In the genomic region with DNA sequence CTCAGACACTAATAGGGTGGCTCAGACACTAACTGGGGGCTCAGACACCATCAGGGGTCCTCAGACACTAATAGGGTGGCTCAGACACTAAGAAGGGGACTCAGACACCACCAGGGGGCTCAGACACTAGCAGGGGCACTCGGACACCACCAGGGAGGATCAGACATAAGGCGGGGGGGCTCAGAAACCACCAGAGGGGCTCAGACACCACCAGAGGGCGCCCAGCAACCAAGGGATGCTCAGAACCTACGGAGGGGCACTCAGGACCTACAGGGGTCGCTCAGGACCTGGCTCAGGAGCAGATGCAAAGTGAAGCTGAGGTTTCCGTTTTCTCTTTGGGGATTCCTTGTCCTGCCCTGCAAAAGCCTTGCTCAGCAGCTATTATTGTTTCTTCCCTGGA, we compare ENCODE assay signal across 9 cellular contexts.
DNase-seq lines count a peak whose midpoint lies in the region; ATAC-seq, FAIRE-seq and TF ChIP-seq lines count a peak whose summit lies in the region.
"Had no signal": no experiment of that assay in that cellular context is flagged by ENCODE, and none has a peak within 500 bp of the region (broad histone marks: within the 10 kb centered on the region; RNA-seq: fewer than 3 reads in every experiment).

No MANE protein-coding gene starts in this region.

- no peaks in the 10 kb centered on the region for H3K9me3 Mint-ChIP-seq in activated T-helper 17 cell treated with anti-CD3 and anti-CD28 coated beads, Interleukin-2, amount 50 U/mL, for 72 hours
- peaks cover 89% of the 10 kb centered on the region for H3K9me3 Mint-ChIP-seq in WTC11

- 9 to 11% methylated on average over 5 to 6 of the region's 6 CpGs for WGBS in GM23248 (ENCODE audit: low coverage in 1 of 2, low lambda C conversion rate in 2 of 2, missing lambda C conversion rate in 2 of 2), 2 experiments

- H3K4me3 Mint-ChIP-seq in activated T-helper 17 cell treated with anti-CD3 and anti-CD28 coated beads, Interleukin-2, amount 50 U/mL, for 72 hours = no peak overlapping the region
- no peak overlapping the region for H3K4me3 Mint-ChIP-seq in WTC11

- H3K27me3 Mint-ChIP-seq in activated T-helper 17 cell treated with anti-CD3 and anti-CD28 coated beads, Interleukin-2, amount 50 U/mL, for 72 hours = peaks cover 11% of the 10 kb centered on the region
- peaks cover 25% of the 10 kb centered on the region for H3K27me3 Mint-ChIP-seq in WTC11 (ENCODE audit: low read depth)

- peak; percentile 52 for ATAC-seq in activated T-helper 17 cell treated with anti-CD3 and anti-CD28 coated beads, Interleukin-2, amount 50 U/mL, for 72 hours (replicated peaks)
- ATAC-seq in GM18858 (IDR thresholded peaks at IDR 0.05; ENCODE audit: unreplicated experiment) = no peak
- ATAC-seq in WTC11 = no peak
- no peak for ATAC-seq in HG03196 (IDR thresholded peaks at IDR 0.05; ENCODE audit: unreplicated experiment)

- no peaks in the 10 kb centered on the region for H3K4me1 Mint-ChIP-seq in activated T-helper 17 cell treated with anti-CD3 and anti-CD28 coated beads, Interleukin-2, amount 50 U/mL, for 72 hours
- no peaks in the 10 kb centered on the region for H3K4me1 Mint-ChIP-seq in WTC11

- peak; percentile 45 for DNase-seq in GM13976 (ENCODE audit: low spot score)
- peak; percentile 17 for DNase-seq in RCC 7860 (ENCODE audit: low spot score)
- peak; percentile 36 to 50 (median 47) for DNase-seq in stimulated activated CD4-positive, alpha-beta T cell treated with anti-CD3 and anti-CD28 coated beads, TNF-alpha, amount 100 ng/mL, for 24 hours (ENCODE audit: low read depth in 3 of 3)
- no peak for DNase-seq in WTC11 (ENCODE audit: low spot score)
- DNase-seq in GM23248 = no peak

- POLR2A ChIA-PET in WTC11 (lab: Charles Lee) = no interaction called here

- H3K9me3 ChIP-seq in GM23248 (ENCODE audit: low read depth) = no peaks in the 10 kb centered on the region
- H3K9me3 ChIP-seq: SJSA1 had no signal

- in situ Hi-C loops in GM13976 (cut with MboI; ENCODE audit: low sequenced_read_pairs, unreplicated experiment) (no loop called here), GM23248 (cut with MboI) (no loop called here)

- H3K27me3 ChIP-seq in GM23248 (replicated peaks; ENCODE audit: insufficient read depth) = no peaks in the 10 kb centered on the region
- H3K27me3 ChIP-seq: SJSA1 had no signal

- no peaks in the 10 kb centered on the region for H3K36me3 ChIP-seq in GM23248 (ENCODE audit: low read depth)
- H3K36me3 ChIP-seq: SJSA1 had no signal

- no peaks in the 10 kb centered on the region for H3F3A ChIP-seq in GM23248 (ENCODE audit: insufficient read depth)

- H3K9ac ChIP-seq in GM23248 = no peak overlapping the region

- no peaks in the 10 kb centered on the region for H3K36me3 Mint-ChIP-seq in activated T-helper 17 cell treated with anti-CD3 and anti-CD28 coated beads, Interleukin-2, amount 50 U/mL, for 72 hours (ENCODE audit: low read depth)
- H3K36me3 Mint-ChIP-seq in WTC11 = peaks cover 83% of the 10 kb centered on the region

- H3K4me3 ChIP-seq in GM23248 = no peak overlapping the region
- H3K4me3 ChIP-seq: SJSA1 had no signal

- TF ChIP-seq CTCF in GM13976 (IDR thresholded peaks at IDR 0.05; ENCODE audit: borderline replicate concordance, control extremely low read depth, extremely low read depth, insufficient read depth, missing control alignments) (peak; percentile 24), WTC11 (IDR thresholded peaks at IDR 0.05) (no peak)

- H2AFZ ChIP-seq in GM23248 = no peak overlapping the region

- CTCF ChIA-PET in WTC11 (lab: Charles Lee) = no interaction called here

- no peaks in the 10 kb centered on the region for H3K9me2 ChIP-seq in GM23248 (ENCODE audit: insufficient read depth)

- no peak overlapping the region for H3K27ac ChIP-seq in GM23248
- H3K27ac ChIP-seq: SJSA1 had no signal

- H3K27ac Mint-ChIP-seq in activated T-helper 17 cell treated with anti-CD3 and anti-CD28 coated beads, Interleukin-2, amount 50 U/mL, for 72 hours = no peak overlapping the region
- H3K27ac Mint-ChIP-seq in WTC11 = no peak overlapping the region

- no peak for FAIRE-seq in RCC 7860 (lab: Jason Lieb, UNC)

- no peaks in the 10 kb centered on the region for H3K4me1 ChIP-seq in GM23248 (ENCODE audit: insufficient read depth)
- H3K4me1 ChIP-seq: SJSA1 had no signal

- no peaks in the 10 kb centered on the region for H3K79me2 ChIP-seq in GM23248 (ENCODE audit: insufficient read depth)

- H3K4me2 ChIP-seq in GM23248 (ENCODE audit: unreplicated experiment) = no peak overlapping the region

- no peaks in the 10 kb centered on the region for H4K20me1 ChIP-seq in GM23248 (ENCODE audit: insufficient read depth)

TF ChIP-seq in WTC11, 78 proteins besides CTCF, POLR2A, EP300 and RAD21 (continues in another document):
- TF ChIP-seq, protein P1, sequence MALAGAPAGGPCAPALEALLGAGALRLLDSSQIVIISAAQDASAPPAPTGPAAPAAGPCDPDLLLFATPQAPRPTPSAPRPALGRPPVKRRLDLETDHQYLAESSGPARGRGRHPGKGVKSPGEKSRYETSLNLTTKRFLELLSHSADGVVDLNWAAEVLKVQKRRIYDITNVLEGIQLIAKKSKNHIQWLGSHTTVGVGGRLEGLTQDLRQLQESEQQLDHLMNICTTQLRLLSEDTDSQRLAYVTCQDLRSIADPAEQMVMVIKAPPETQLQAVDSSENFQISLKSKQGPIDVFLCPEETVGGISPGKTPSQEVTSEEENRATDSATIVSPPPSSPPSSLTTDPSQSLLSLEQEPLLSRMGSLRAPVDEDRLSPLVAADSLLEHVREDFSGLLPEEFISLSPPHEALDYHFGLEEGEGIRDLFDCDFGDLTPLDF (CRISPR knock-in tag; IDR thresholded peaks at IDR 0.05) = no peak
- TF ChIP-seq ZNF396 (CRISPR knock-in tag; IDR thresholded peaks at IDR 0.05; ENCODE audit: borderline replicate concordance) (no peak), GABPB1 (CRISPR knock-in tag; IDR thresholded peaks at IDR 0.05) (no peak), GTF2I (CRISPR knock-in tag; conservative IDR thresholded peaks at IDR 0.05) (no peak), ZBTB21 (CRISPR knock-in tag; IDR thresholded peaks at IDR 0.05; ENCODE audit: borderline replicate concordance) (no peak), NR2C2 (CRISPR knock-in tag; IDR thresholded peaks at IDR 0.05) (no peak), ZNF121 (CRISPR knock-in tag; IDR thresholded peaks at IDR 0.05) (no peak), MYBL2 (CRISPR knock-in tag; IDR thresholded peaks at IDR 0.05) (no peak), FOXJ3 (CRISPR knock-in tag; IDR thresholded peaks at IDR 0.05; ENCODE audit: borderline replicate concordance) (no peak), ZNF416 (CRISPR knock-in tag; IDR thresholded peaks at IDR 0.05) (no peak), ZNF317 (CRISPR knock-in tag; IDR thresholded peaks at IDR 0.05; ENCODE audit: borderline replicate concordance, low read depth) (no peak)
- TF ChIP-seq, protein P2, sequence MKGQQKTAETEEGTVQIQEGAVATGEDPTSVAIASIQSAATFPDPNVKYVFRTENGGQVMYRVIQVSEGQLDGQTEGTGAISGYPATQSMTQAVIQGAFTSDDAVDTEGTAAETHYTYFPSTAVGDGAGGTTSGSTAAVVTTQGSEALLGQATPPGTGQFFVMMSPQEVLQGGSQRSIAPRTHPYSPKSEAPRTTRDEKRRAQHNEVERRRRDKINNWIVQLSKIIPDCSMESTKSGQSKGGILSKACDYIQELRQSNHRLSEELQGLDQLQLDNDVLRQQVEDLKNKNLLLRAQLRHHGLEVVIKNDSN (CRISPR knock-in tag; IDR thresholded peaks at IDR 0.05) = no peak
- TF ChIP-seq, protein P3, sequence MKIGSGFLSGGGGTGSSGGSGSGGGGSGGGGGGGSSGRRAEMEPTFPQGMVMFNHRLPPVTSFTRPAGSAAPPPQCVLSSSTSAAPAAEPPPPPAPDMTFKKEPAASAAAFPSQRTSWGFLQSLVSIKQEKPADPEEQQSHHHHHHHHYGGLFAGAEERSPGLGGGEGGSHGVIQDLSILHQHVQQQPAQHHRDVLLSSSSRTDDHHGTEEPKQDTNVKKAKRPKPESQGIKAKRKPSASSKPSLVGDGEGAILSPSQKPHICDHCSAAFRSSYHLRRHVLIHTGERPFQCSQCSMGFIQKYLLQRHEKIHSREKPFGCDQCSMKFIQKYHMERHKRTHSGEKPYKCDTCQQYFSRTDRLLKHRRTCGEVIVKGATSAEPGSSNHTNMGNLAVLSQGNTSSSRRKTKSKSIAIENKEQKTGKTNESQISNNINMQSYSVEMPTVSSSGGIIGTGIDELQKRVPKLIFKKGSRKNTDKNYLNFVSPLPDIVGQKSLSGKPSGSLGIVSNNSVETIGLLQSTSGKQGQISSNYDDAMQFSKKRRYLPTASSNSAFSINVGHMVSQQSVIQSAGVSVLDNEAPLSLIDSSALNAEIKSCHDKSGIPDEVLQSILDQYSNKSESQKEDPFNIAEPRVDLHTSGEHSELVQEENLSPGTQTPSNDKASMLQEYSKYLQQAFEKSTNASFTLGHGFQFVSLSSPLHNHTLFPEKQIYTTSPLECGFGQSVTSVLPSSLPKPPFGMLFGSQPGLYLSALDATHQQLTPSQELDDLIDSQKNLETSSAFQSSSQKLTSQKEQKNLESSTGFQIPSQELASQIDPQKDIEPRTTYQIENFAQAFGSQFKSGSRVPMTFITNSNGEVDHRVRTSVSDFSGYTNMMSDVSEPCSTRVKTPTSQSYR (CRISPR knock-in tag; IDR thresholded peaks at IDR 0.05) = no peak
- TF ChIP-seq, protein P4, sequence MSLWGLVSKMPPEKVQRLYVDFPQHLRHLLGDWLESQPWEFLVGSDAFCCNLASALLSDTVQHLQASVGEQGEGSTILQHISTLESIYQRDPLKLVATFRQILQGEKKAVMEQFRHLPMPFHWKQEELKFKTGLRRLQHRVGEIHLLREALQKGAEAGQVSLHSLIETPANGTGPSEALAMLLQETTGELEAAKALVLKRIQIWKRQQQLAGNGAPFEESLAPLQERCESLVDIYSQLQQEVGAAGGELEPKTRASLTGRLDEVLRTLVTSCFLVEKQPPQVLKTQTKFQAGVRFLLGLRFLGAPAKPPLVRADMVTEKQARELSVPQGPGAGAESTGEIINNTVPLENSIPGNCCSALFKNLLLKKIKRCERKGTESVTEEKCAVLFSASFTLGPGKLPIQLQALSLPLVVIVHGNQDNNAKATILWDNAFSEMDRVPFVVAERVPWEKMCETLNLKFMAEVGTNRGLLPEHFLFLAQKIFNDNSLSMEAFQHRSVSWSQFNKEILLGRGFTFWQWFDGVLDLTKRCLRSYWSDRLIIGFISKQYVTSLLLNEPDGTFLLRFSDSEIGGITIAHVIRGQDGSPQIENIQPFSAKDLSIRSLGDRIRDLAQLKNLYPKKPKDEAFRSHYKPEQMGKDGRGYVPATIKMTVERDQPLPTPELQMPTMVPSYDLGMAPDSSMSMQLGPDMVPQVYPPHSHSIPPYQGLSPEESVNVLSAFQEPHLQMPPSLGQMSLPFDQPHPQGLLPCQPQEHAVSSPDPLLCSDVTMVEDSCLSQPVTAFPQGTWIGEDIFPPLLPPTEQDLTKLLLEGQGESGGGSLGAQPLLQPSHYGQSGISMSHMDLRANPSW (CRISPR knock-in tag; conservative IDR thresholded peaks at IDR 0.05; ENCODE audit: low read depth) = no peak

Comparison
In these comparisons a context has a peak if more than half of its experiments do, and no peak if none do; other contexts are left out.
1. DNase-seq: peak in GM13976 (single experiment), RCC 7860 (single experiment) and stimulated activated CD4-positive, alpha-beta T cell treated with anti-CD3 and anti-CD28 coated beads, TNF-alpha, amount 100 ng/mL, for 24 hours (3 of 3); none in WTC11 (single experiment) and GM23248 (single experiment).